Comparison of ENCODE assay signal across 8 cellular contexts in the genomic region with DNA sequence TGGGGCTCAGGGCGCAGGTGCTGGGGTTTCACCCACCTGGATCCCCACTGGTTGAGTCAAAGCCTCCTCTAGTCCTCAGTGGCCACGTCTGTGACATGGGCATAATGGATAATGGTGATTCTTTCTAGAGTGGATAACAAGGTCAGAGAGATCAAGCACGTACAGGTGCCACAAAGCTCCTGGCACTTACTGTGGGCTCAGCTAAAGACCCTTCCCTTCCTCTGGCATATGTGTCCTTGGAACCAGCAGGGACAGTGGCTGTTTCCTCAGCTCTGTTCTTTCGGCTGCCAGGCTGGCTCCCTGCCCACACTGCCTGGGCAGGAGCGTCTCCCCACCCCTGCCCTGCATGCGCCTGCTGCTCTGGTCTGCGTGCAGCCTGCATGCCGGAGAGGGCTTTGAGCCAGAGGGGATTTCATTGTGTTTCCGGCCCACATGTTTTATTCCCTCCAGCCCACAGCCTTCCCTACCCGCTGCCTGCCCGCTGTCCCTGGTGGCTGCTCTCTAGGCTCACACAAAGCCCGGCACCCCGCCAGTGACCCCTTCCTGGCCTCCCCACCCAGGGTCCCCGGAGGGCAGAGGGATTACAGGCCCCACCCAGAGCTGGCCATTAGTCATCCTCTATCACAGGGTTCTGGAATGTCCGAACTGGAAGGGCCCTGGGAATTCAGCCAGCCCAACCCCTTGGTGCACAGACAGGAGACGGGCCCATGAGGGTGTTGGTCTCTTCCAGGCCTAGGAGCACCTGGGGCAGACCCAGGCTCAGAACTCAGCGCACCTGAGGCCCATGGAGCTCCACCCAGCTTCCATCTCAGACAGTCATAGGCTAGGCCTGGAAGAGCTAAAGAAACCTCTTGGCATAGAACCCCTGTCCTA. TPM values are rescaled to one million over a fixed set of nuclear protein-coding genes. Genes with fewer than 3 reads are reported as not detected.
A peak's percentile ranks its signal among the peaks of the same experiment; 100 is the strongest.
DNase-seq lines count a peak whose midpoint lies in the region; ATAC-seq and TF ChIP-seq lines count a peak whose summit lies in the region.

No MANE protein-coding gene starts in this region.

- DNase-seq in HFFc6 (peak; percentile 92), ascending aorta (ENCODE audit: low spot score in 2 of 2) (peak; percentile 53 to 96), hypothalamus (lab: John Stamatoyannopoulos, UW) (peak in 28 of 51 donors; percentile 6 to 70 (median 38)), smooth muscle cell of the brain vasculature (ENCODE audit: low read depth, low spot score) (peak; percentile 86), GM19240 (ENCODE audit: insufficient read length, low spot score) (no peak), NOMO-1 treated with DMSO at 0.1 percent for 48 hours (lab: John Stamatoyannopoulos, UW; ENCODE audit: unreplicated experiment) (no peak)

- H3K4me1 ChIP-seq in ascending aorta, result peaks cover 40 to 57% of the 10 kb centered on the region in 2 donors

- peak; percentile 50 for TF ChIP-seq CTCF in HFFc6 (IDR thresholded peaks at IDR 0.05)
- peak in 1 of 3 experiments; percentile 18 for TF ChIP-seq CTCF in ascending aorta (IDR thresholded peaks at IDR 0.05)

- H3K4me3 Mint-ChIP-seq in HFFc6, result peak overlapping the region; percentile 67

- peaks cover 17 to 29% of the 10 kb centered on the region in 2 donors for H3K36me3 ChIP-seq in ascending aorta

- peak overlapping the region; percentile 80 to 82 for H3K27ac ChIP-seq in ascending aorta

- H3K36me3 Mint-ChIP-seq in HFFc6 (ENCODE audit: low read depth), result peaks cover 13% of the 10 kb centered on the region; the same call in 1 of the 2 replicates

- peak overlapping the region in 1 of 2 donors; percentile 9 for H3K4me3 ChIP-seq in ascending aorta

- peaks cover 2% of the 10 kb centered on the region; the same call in 1 of the 2 replicates for H3K27me3 Mint-ChIP-seq in HFFc6 (ENCODE audit: insufficient read depth)

- no peaks in the 10 kb centered on the region for H3K9me3 ChIP-seq in ascending aorta

- H3K27me3 ChIP-seq in ascending aorta, result no peaks in the 10 kb centered on the region

- H3K9me3 Mint-ChIP-seq in HFFc6, result no peaks in the 10 kb centered on the region

- ATAC-seq in GM21717 (IDR thresholded peaks at IDR 0.05; ENCODE audit: unreplicated experiment), result no peak
- ATAC-seq in HG03039 (IDR thresholded peaks at IDR 0.05; ENCODE audit: unreplicated experiment), result no peak

- peak overlapping the region; percentile 83 for H3K27ac Mint-ChIP-seq in HFFc6

- H3K4me1 Mint-ChIP-seq in HFFc6 (ENCODE audit: low read depth), result peaks cover 65% of the 10 kb centered on the region

- intact Hi-C loops in ascending aorta (cut with DNase I), result no loop called here

RNA-seq across cellular contexts. Expression of gene GCAT, which starts 55.3 kb away (rescaled TPM):
- 10 to 100 TPM; 27.6 to 42.3 (median 29.2) TPM for total RNA-seq in HFFc6 (2021; fragmentation: NEBNext Ultra II Directional; extraction: Animal tissue kit (Norgen Biotek cat#: 25700))
- 4.5 TPM for total RNA-seq in ascending aorta

RNA-seq across cellular contexts. Expression of gene TRIOBP, which starts 55.6 kb away (rescaled TPM):
- 10 to 100 TPM; 74.3 to 92.5 (median 91.6) TPM for total RNA-seq in HFFc6 (2021; fragmentation: NEBNext Ultra II Directional; extraction: Animal tissue kit (Norgen Biotek cat#: 25700))
- total RNA-seq in ascending aorta, result 253 TPM

Comparison
In these comparisons a context has a peak if more than half of its experiments do, and no peak if none do; other contexts are left out.
1. DNase-seq: peak in HFFc6 (single experiment), ascending aorta (2 of 2), hypothalamus (28 of 51) and smooth muscle cell of the brain vasculature (single experiment); none in GM19240 (single experiment) and NOMO-1 treated with DMSO at 0.1 percent for 48 hours (single experiment).